ENCODE assay signal across 8 cellular contexts in genomic region chr10:128178319-128178937, GRCh38. TPM values are rescaled to one million over a fixed set of nuclear protein-coding genes. Genes with fewer than 3 reads are reported as not detected.
DNase-seq lines count a peak whose midpoint lies in the region; ATAC-seq and TF ChIP-seq lines count a peak whose summit lies in the region.

No MANE protein-coding gene starts in this region.

- no peaks in the 10 kb centered on the region for H3F3A ChIP-seq in neural progenitor cell (ENCODE audit: low read depth)

- peaks cover 5 to 24% (median 10%) of the 10 kb centered on the region in 3 donors for H3K9me3 Mint-ChIP-seq in T-cell
- peaks cover 24% of the 10 kb centered on the region for H3K9me3 Mint-ChIP-seq in neural progenitor cell

- intact Hi-C loops in mammary epithelial cell (cut with micrococcal nuclease) = no loop called here

- H3K4me1 ChIP-seq in mammary epithelial cell (ENCODE audit: insufficient read depth, low read length) = no peaks in the 10 kb centered on the region
- H3K4me1 ChIP-seq in neural progenitor cell = no peaks in the 10 kb centered on the region

- 34% methylated on average over 6 of the region's 6 CpGs for WGBS in mammary epithelial cell (ENCODE audit: low coverage, missing lambda C conversion rate)

- H3K27ac ChIP-seq in mammary epithelial cell (ENCODE audit: insufficient read depth, low read depth, low read length) (no peak overlapping the region), neural progenitor cell (no peak overlapping the region)

- H3K4me2 ChIP-seq in mammary epithelial cell (ENCODE audit: insufficient read depth, low read depth, low read length) (no peak overlapping the region), neural progenitor cell (no peak overlapping the region)

- H3K4me3 ChIP-seq in mammary epithelial cell (replicated peaks in 1 of 3; ENCODE audit: insufficient read depth in 1 of 3, low read depth in 2 of 3, low read length in 3 of 3) (no peak overlapping the region), neural progenitor cell (no peak overlapping the region)

- peaks cover 5% of the 10 kb centered on the region for H3K36me3 Mint-ChIP-seq in T-cell
- H3K36me3 Mint-ChIP-seq in neural progenitor cell = no peaks in the 10 kb centered on the region

- CTCF ChIA-PET in T-cell (lab: Charles Lee) (interaction anchor here (0.7 to 2.2 kb wide), 5 partner anchors 9 to 33 kb away, joined by 3 to 15 read pairs (median 9); no protein-coding TSS in a partner anchor), mammary epithelial cell (lab: Charles Lee; ENCODE audit: low non-redundant PET) (interaction anchor here (0.6 kb wide), 1 partner anchor 44 kb away, joined by 3 read pairs; no protein-coding TSS in a partner anchor)

- POLR2A ChIA-PET in T-cell (lab: Charles Lee) = no interaction called here

- TF ChIP-seq CTCF in GM12872 (IDR thresholded peaks at IDR 0.05; ENCODE audit: insufficient read depth, low read depth, low read length) (peak; percentile 75), mammary epithelial cell (conservative IDR thresholded peaks at IDR 0.05 in 1 of 2, IDR thresholded peaks at IDR 0.05 in 1 of 2; ENCODE audit: extremely low read depth in 1 of 2, insufficient read depth in 1 of 2, low read depth in 1 of 2, low read length in 2 of 2) (peak; percentile 66), neural progenitor cell (IDR thresholded peaks at IDR 0.05) (peak; percentile 65)

- H3K4me3 Mint-ChIP-seq in T-cell = no peak overlapping the region
- no peak overlapping the region for H3K4me3 Mint-ChIP-seq in neural progenitor cell

- in situ Hi-C loops in mammary epithelial cell (cut with MboI; ENCODE audit: low sequenced_read_pairs in 2 of 2) = no loop called here

- H3K4me1 Mint-ChIP-seq in T-cell = peaks cover 30 to 35% (median 34%) of the 10 kb centered on the region in 3 donors
- no peaks in the 10 kb centered on the region for H3K4me1 Mint-ChIP-seq in neural progenitor cell

- no peak overlapping the region for H3K27ac Mint-ChIP-seq in T-cell
- no peak overlapping the region for H3K27ac Mint-ChIP-seq in neural progenitor cell

- no peaks in the 10 kb centered on the region for H3K27me3 ChIP-seq in mammary epithelial cell (ENCODE audit: insufficient read depth, low read length)
- no peaks in the 10 kb centered on the region for H3K27me3 ChIP-seq in neural progenitor cell

- H3K36me3 ChIP-seq in mammary epithelial cell (ENCODE audit: insufficient read depth, low read length) = no peaks in the 10 kb centered on the region
- H3K36me3 ChIP-seq in neural progenitor cell = no peaks in the 10 kb centered on the region

- dilution Hi-C loops in mammary epithelial cell (cut with HindIII; ENCODE audit: low sequenced_read_pairs) = no loop called here

- H3K27me3 Mint-ChIP-seq in T-cell (peaks cover 0 to 7% of the 10 kb centered on the region in 2 donors), neural progenitor cell (ENCODE audit: insufficient read depth, low read depth) (peaks cover 5% of the 10 kb centered on the region)

- peak in 32 of 34 experiments; percentile 10 to 49 (median 24) for DNase-seq in T-cell
- no peak for DNase-seq in mammary epithelial cell
- peak; percentile 64 for DNase-seq in neural progenitor cell (ENCODE audit: low spot score)
- DNase-seq in cerebellar nuclear complex (lab: John Stamatoyannopoulos, UW) = no peak
- DNase-seq in middle frontal gyrus (ENCODE audit: extremely low spot score, low spot score) = no peak
- no peak for DNase-seq in amygdala (lab: John Stamatoyannopoulos, UW)

- H3K79me2 ChIP-seq in mammary epithelial cell (ENCODE audit: insufficient read depth, low read length) (no peaks in the 10 kb centered on the region), neural progenitor cell (ENCODE audit: low read depth) (no peaks in the 10 kb centered on the region)

- BruUV-seq in mammary epithelial cell (replicated peaks; lab: Mats Ljungman, UMichigan) = no TSS peak

- no peak overlapping the region for H3K9ac ChIP-seq in mammary epithelial cell (ENCODE audit: insufficient read depth, low read length)
- no peak overlapping the region for H3K9ac ChIP-seq in neural progenitor cell

- H4K20me1 ChIP-seq in mammary epithelial cell (ENCODE audit: insufficient read depth, low read length) (no peaks in the 10 kb centered on the region), neural progenitor cell (ENCODE audit: low read depth) (no peaks in the 10 kb centered on the region)

- no peak overlapping the region for H2AFZ ChIP-seq in mammary epithelial cell (ENCODE audit: low read depth, low read length)
- H2AFZ ChIP-seq in neural progenitor cell (replicated peaks) = no peak overlapping the region

- ATAC-seq in HG03159 (IDR thresholded peaks at IDR 0.05; ENCODE audit: unreplicated experiment) (peak; percentile 81), T-cell (replicated peaks in 1 of 4) (peak; percentile 47 to 68 (median 60))

- H3K9me3 ChIP-seq in mammary epithelial cell (replicated peaks; ENCODE audit: insufficient read depth, low read length) = no peaks in the 10 kb centered on the region
- peaks cover 5% of the 10 kb centered on the region for H3K9me3 ChIP-seq in neural progenitor cell (ENCODE audit: low read depth)

RNA-seq across cellular contexts. Expression of gene MKI67, which starts 52.2 kb away (rescaled TPM):
- 1 to 10 TPM in 4 of 5 donors, under 1 TPM in 1; 0.70 to 8.6 (median 1.8) TPM for total RNA-seq in T-cell
- 10 to 100 TPM in 1 of 2 donors, 1 to 10 TPM in 1; 1.3 to 88.5 TPM for total RNA-seq in mammary epithelial cell
- polyA plus RNA-seq in mammary epithelial cell = 20.8 TPM
- polyA minus RNA-seq in mammary epithelial cell = 70.7 TPM
- total RNA-seq in neural progenitor cell (ENCODE audit: low replicate concordance) = 65.8 and 71.3 TPM in 2 replicates

Comparison
In these comparisons a context has a peak if more than half of its experiments do, and no peak if none do; other contexts are left out.
1. DNase-seq: peak in T-cell (32 of 34) and neural progenitor cell (single experiment); none in mammary epithelial cell (single experiment), cerebellar nuclear complex (0 of 2), middle frontal gyrus (single experiment) and amygdala (0 of 56).
2. Peak in every context shown above with its lines, with median percentiles within 50 percentile points of each other: CTCF ChIP-seq.